2 cellular contexts compared by ENCODE assay signal in genomic region chr6:22322103-22322882, GRCh38.
TF ChIP-seq lines count a peak whose summit lies in the region.

No MANE protein-coding gene starts in this region.

TF ChIP-seq in IMR-90, 13 proteins besides CTCF, POLR2A, EP300 and RAD21:
- TF ChIP-seq CHD1 (IDR thresholded peaks at IDR 0.05; ENCODE audit: low read depth, low read length), result no peak
- TF ChIP-seq BHLHE40 (IDR thresholded peaks at IDR 0.05; ENCODE audit: low read depth, low read length), result no peak
- no peak for TF ChIP-seq RFX5 (IDR thresholded peaks at IDR 0.05; ENCODE audit: low read depth, low read length)
- no peak for TF ChIP-seq MAZ (IDR thresholded peaks at IDR 0.05; ENCODE audit: borderline replicate concordance, low read depth, low read length)
- TF ChIP-seq ELK1 (IDR thresholded peaks at IDR 0.05; ENCODE audit: borderline replicate concordance, low read depth, low read length), result no peak
- TF ChIP-seq MAFK (IDR thresholded peaks at IDR 0.05; ENCODE audit: low read depth, low read length), result no peak
- no peak for TF ChIP-seq NFE2L2 (IDR thresholded peaks at IDR 0.05; ENCODE audit: low read depth, low read length)
- TF ChIP-seq SMC3 (IDR thresholded peaks at IDR 0.05; ENCODE audit: low read depth, low read length), result no peak

TF ChIP-seq in endothelial cell of umbilical vein, 7 proteins besides CTCF, POLR2A, EP300 and RAD21:
- no peak for TF ChIP-seq GATA2 (IDR thresholded peaks at IDR 0.05; ENCODE audit: insufficient read depth, insufficient read length, low read depth, low read length)
- no peak for TF ChIP-seq POLR2AphosphoS5 (IDR thresholded peaks at IDR 0.05; ENCODE audit: insufficient read depth, low read depth, low read length)
- no peak for TF ChIP-seq MAX (IDR thresholded peaks at IDR 0.05; ENCODE audit: insufficient read depth, insufficient read length)
- TF ChIP-seq MYC (IDR thresholded peaks at IDR 0.05; ENCODE audit: low read depth, low read length), result no peak
TF ChIP-seq in endothelial cell of umbilical vein: peak in this region for 0.
